ENCODE assay signal across 22 cellular contexts in genomic region chr7:22896917-22897316, GRCh38.
DNase-seq lines count a peak whose midpoint lies in the region; TF ChIP-seq lines count a peak whose summit lies in the region.
"Had no signal": no experiment of that assay in that cellular context is flagged by ENCODE, and none has a peak within 500 bp of the region (broad histone marks: within the 10 kb centered on the region; RNA-seq: fewer than 3 reads in every experiment).

No MANE protein-coding gene starts in this region.

- peak overlapping the region in 2 of 3 experiments; percentile 51 to 52; a peak in 2 of 7 replicates for H3K27ac Mint-ChIP-seq in H9
- peak overlapping the region; percentile 24 for H3K27ac Mint-ChIP-seq in endothelial cell (ENCODE audit: unreplicated experiment)
- peak overlapping the region; percentile 94 for H3K27ac Mint-ChIP-seq in nephron progenitor cell
- H3K27ac Mint-ChIP-seq: activated naive CD4-positive, alpha-beta T cell treated with anti-CD3 and anti-CD28 coated beads, Interleukin-2, amount 50 U/mL, for 72 hours; activated T-cell treated with anti-CD3 and anti-CD28 coated beads, Interleukin-2, amount 50 U/mL, for 72 hours; stimulated activated memory B cell treated with anti-CD40 and anti-IgM and Interleukin-4, amounts not matched to agents 10 μg/mL and 1 μg/mL and 100 μg/mL, for 72 hours had no signal

- H3K27me3 ChIP-seq in H9 (ENCODE audit: insufficient read depth, low read length): no peaks in the 10 kb centered on the region
- H3K27me3 ChIP-seq: body of pancreas, tibial nerve had no signal

- peak overlapping the region; percentile 42 for H3K27ac ChIP-seq in H9 (ENCODE audit: insufficient read length, low read depth, low read length)
- H3K27ac ChIP-seq: body of pancreas, left ventricle myocardium inferior, tibial nerve had no signal

- H4K91ac ChIP-seq in H9 (ENCODE audit: insufficient read length, low read depth, low read length): no peak overlapping the region

- H3K23ac ChIP-seq in H9 (ENCODE audit: insufficient read length, low read depth, low read length): no peak overlapping the region

- no peak overlapping the region for H3K56ac ChIP-seq in H9 (ENCODE audit: insufficient read length, low read depth, low read length)

- no CpG with 5 or more reads among the region's 5 CpGs for whole genome bisulfite sequencing in H9 (ENCODE audit: extremely low coverage, insufficient read length, low lambda C conversion rate)

- no peak overlapping the region for H2AFZ ChIP-seq in H9 (ENCODE audit: low read length)

- H4K5ac ChIP-seq in H9 (ENCODE audit: insufficient read length, low read depth, low read length): no peak overlapping the region

- H3K9me3 Mint-ChIP-seq in H9: peaks cover 0 to 8% of the 10 kb centered on the region in 2 experiments; a peak in 3 of 5 replicates
- H3K9me3 Mint-ChIP-seq in endothelial cell (ENCODE audit: unreplicated experiment): no peaks in the 10 kb centered on the region
- H3K9me3 Mint-ChIP-seq in nephron progenitor cell: peaks cover 8% of the 10 kb centered on the region
- H3K9me3 Mint-ChIP-seq: stimulated activated memory B cell treated with anti-CD40 and anti-IgM and Interleukin-4, amounts not matched to agents 10 μg/mL and 1 μg/mL and 100 μg/mL, for 72 hours had no signal

- H3K4me2 ChIP-seq in H9 (ENCODE audit: insufficient read depth, insufficient read length, low read length): no peak overlapping the region

- no peak overlapping the region for H3K4me3 Mint-ChIP-seq in H9
- no peak overlapping the region for H3K4me3 Mint-ChIP-seq in endothelial cell (ENCODE audit: unreplicated experiment)
- no peak overlapping the region for H3K4me3 Mint-ChIP-seq in nephron progenitor cell
- H3K4me3 Mint-ChIP-seq: activated T-cell treated with anti-CD3 and anti-CD28 coated beads, Interleukin-2, amount 50 U/mL, for 72 hours; stimulated activated memory B cell treated with anti-CD40 and anti-IgM and Interleukin-4, amounts not matched to agents 10 μg/mL and 1 μg/mL and 100 μg/mL, for 72 hours had no signal

- no peaks in the 10 kb centered on the region for H4K20me1 ChIP-seq in H9 (ENCODE audit: control insufficient read depth, insufficient read depth, insufficient read length)

- H4K8ac ChIP-seq in H9 (replicated peaks; ENCODE audit: insufficient read length, low read depth, low read length): no peak overlapping the region

- H3K36me3 Mint-ChIP-seq in H9 (ENCODE audit: insufficient read depth in 1 of 3, low read depth in 3 of 3) (peaks cover 0 to 8% (median 0%) of the 10 kb centered on the region in 3 experiments; a peak in 3 of 7 replicates), endothelial cell (ENCODE audit: low read depth, unreplicated experiment) (no peaks in the 10 kb centered on the region), nephron progenitor cell (ENCODE audit: low read depth) (no peaks in the 10 kb centered on the region)
- H3K36me3 Mint-ChIP-seq: activated naive CD4-positive, alpha-beta T cell treated with anti-CD3 and anti-CD28 coated beads, Interleukin-2, amount 50 U/mL, for 72 hours; stimulated activated memory B cell treated with anti-CD40 and anti-IgM and Interleukin-4, amounts not matched to agents 10 μg/mL and 1 μg/mL and 100 μg/mL, for 72 hours had no signal

- H3K79me1 ChIP-seq in H9 (ENCODE audit: insufficient read depth, low read depth, low read length, poor library complexity, severe bottlenecking): no peaks in the 10 kb centered on the region

- peaks cover 3% of the 10 kb centered on the region for H3K23me2 ChIP-seq in H9 (ENCODE audit: insufficient read length, low read depth, low read length, poor library complexity, severe bottlenecking)

- H3K18ac ChIP-seq in H9 (ENCODE audit: insufficient read length, low read depth, low read length): peak overlapping the region; percentile 72

- no peak overlapping the region for H2AK5ac ChIP-seq in H9 (ENCODE audit: insufficient read length, low read length)

- H3K14ac ChIP-seq in H9 (ENCODE audit: insufficient read depth, low read length): no peak overlapping the region; the same call in 1 of the 2 replicates

- H3K4me1 Mint-ChIP-seq in H9: peaks cover 14% of the 10 kb centered on the region in 2 experiments
- no peaks in the 10 kb centered on the region for H3K4me1 Mint-ChIP-seq in endothelial cell (ENCODE audit: unreplicated experiment)
- H3K4me1 Mint-ChIP-seq in nephron progenitor cell: peaks cover 11% of the 10 kb centered on the region
- H3K4me1 Mint-ChIP-seq: stimulated activated memory B cell treated with anti-CD40 and anti-IgM and Interleukin-4, amounts not matched to agents 10 μg/mL and 1 μg/mL and 100 μg/mL, for 72 hours had no signal

- no peaks in the 10 kb centered on the region for H3K9me3 ChIP-seq in H9 (ENCODE audit: control insufficient read depth, low read depth, low read length)
- H3K9me3 ChIP-seq: body of pancreas, left ventricle myocardium inferior, mucosa of descending colon, tibial nerve had no signal

- H3K4me1 ChIP-seq in H9 (ENCODE audit: insufficient read depth, low read length): peaks cover 4% of the 10 kb centered on the region; the same call in 1 of the 2 replicates
- H3K4me1 ChIP-seq: left ventricle myocardium inferior, tibial nerve had no signal

- no peaks in the 10 kb centered on the region for H3K79me2 ChIP-seq in H9 (ENCODE audit: insufficient read depth, low read length)

- no peak overlapping the region for H3K9ac ChIP-seq in H9 (ENCODE audit: extremely low read depth, insufficient read length, low read length)

- TF ChIP-seq CTCF in H9 (conservative IDR thresholded peaks at IDR 0.05): no peak
- no peak for TF ChIP-seq CTCF in endothelial cell (IDR thresholded peaks at IDR 0.05; ENCODE audit: unreplicated experiment)
- TF ChIP-seq CTCF in nephron progenitor cell (IDR thresholded peaks at IDR 0.05): no peak

- DNase-seq in H9 (peak; percentile 51), SW480 (ENCODE audit: low spot score) (peak; percentile 34), endothelial cell (ENCODE audit: low spot score) (no peak), nephron progenitor cell (no peak), dedifferentiated amniotic fluid mesenchymal stem cell (ENCODE audit: extremely low spot score) (no peak), SHP77 treated with DMSO at 0.1 percent for 48 hours (lab: John Stamatoyannopoulos, UW) (no peak)
- DNase-seq in stimulated activated naive CD4-positive, alpha-beta T cell treated with Interleukin-2 at 50 U/mL for 16 hours (lab: John Stamatoyannopoulos, UW): no peak
- DNase-seq: activated CD4-positive, alpha-beta T cell treated with anti-CD3 and anti-CD28 coated beads, Interleukin-2, amount 50 U/mL, for 48 hours; activated T-cell treated with anti-CD3 and anti-CD28 coated beads, Interleukin-2, amount 50 U/mL, for 72 hours; AML-193; body of pancreas; Karpas-422; left ventricle myocardium inferior; mucosa of descending colon; NCI-H1048; NCI-H2081; NCI-H446; right cardiac atrium; stimulated activated CD4-positive, alpha-beta T cell treated with anti-CD3 and anti-CD28 coated beads, Interleukin-15, amount 100 ng/mL, for 24 hours had no signal

- no peak overlapping the region for H3K4ac ChIP-seq in H9 (ENCODE audit: low read depth, low read length)

- H2BK5ac ChIP-seq in H9 (ENCODE audit: insufficient read length, low read length): peak overlapping the region; percentile 26

- H3K27me3 Mint-ChIP-seq in H9 (ENCODE audit: low read depth): no peaks in the 10 kb centered on the region
- no peaks in the 10 kb centered on the region for H3K27me3 Mint-ChIP-seq in endothelial cell (ENCODE audit: unreplicated experiment)
- peaks cover 5% of the 10 kb centered on the region for H3K27me3 Mint-ChIP-seq in nephron progenitor cell (ENCODE audit: low read depth, poor library complexity)

- H2BK20ac ChIP-seq in H9 (ENCODE audit: low read depth, low read length, poor library complexity, severe bottlenecking): no peak overlapping the region

- no peak overlapping the region for H2BK120ac ChIP-seq in H9 (ENCODE audit: low read depth, low read length, poor library complexity, severe bottlenecking)

- H2BK15ac ChIP-seq in H9 (ENCODE audit: low read depth, low read length): no peak overlapping the region; the same call in 1 of the 2 replicates

- H3T11ph ChIP-seq in H9 (ENCODE audit: low read length): no peak overlapping the region

- H2BK12ac ChIP-seq in H9 (ENCODE audit: insufficient read length, low read depth, low read length): no peak overlapping the region

Comparison
In these comparisons a context has a peak if more than half of its experiments do, and no peak if none do; other contexts are left out.
1. DNase-seq: peak in H9 (single experiment) and SW480 (single experiment); none in endothelial cell (single experiment), nephron progenitor cell (single experiment), stimulated activated naive CD4-positive, alpha-beta T cell treated with Interleukin-2 at 50 U/mL for 16 hours (single experiment), dedifferentiated amniotic fluid mesenchymal stem cell (single experiment) and SHP77 treated with DMSO at 0.1 percent for 48 hours (single experiment).
2. H3K27ac Mint-ChIP-seq: peak in every context shown above with its lines; median percentile 94 in nephron progenitor cell; 52 in H9; 24 in endothelial cell.